ENCODE assay signal across 9 cellular contexts in the genomic region with DNA sequence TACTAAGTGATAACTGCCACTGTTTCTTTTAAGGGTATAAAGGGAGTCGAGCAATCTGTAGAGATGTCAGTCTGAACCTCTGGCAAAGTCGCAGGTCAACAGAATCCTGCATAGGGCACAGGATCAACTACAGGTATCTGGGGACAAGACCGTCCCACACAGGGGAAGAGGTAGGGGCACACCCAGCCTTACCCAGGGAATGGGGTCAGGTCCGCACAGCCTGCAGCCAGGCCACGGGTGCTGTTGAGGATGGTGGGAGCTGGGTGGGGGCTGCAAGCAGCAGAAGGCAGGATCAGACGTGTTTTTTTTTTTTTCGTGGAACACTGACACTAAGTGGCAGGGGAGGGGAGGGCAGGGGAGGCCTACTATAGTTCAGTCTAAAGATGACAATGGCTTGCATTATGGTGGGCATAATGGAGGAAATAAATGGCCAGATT. TPM values are rescaled to one million over a fixed set of nuclear protein-coding genes. Genes with fewer than 3 reads are reported as not detected.
DNase-seq lines count a peak whose midpoint lies in the region; ATAC-seq, FAIRE-seq and TF ChIP-seq lines count a peak whose summit lies in the region.
"Had no signal": no experiment of that assay in that cellular context is flagged by ENCODE, and none has a peak within 500 bp of the region (broad histone marks: within the 10 kb centered on the region; RNA-seq: fewer than 3 reads in every experiment).

No MANE protein-coding gene starts in this region.

- H3K36me3 ChIP-seq in NT2/D1 (ENCODE audit: insufficient read depth, insufficient read length, low read length) (peaks cover 30% of the 10 kb centered on the region), duodenal mucosa (ENCODE audit: control insufficient read depth in 1 of 2, insufficient read depth in 2 of 2, low read length in 2 of 2) (peaks cover 3 to 10% of the 10 kb centered on the region in 2 donors), pancreas (no peaks in the 10 kb centered on the region)

- no peak for FAIRE-seq in pancreas (lab: Jason Lieb, UNC)

- H3K4me1 ChIP-seq in NT2/D1 (ENCODE audit: insufficient read depth, insufficient read length) = peaks cover 13% of the 10 kb centered on the region
- H3K4me1 ChIP-seq in duodenal mucosa (ENCODE audit: control insufficient read depth in 1 of 2, insufficient read depth in 2 of 2, low read length in 2 of 2) = peaks cover 25 to 28% of the 10 kb centered on the region in 2 donors
- H3K4me1 ChIP-seq in pancreas = peaks cover 10 to 25% (median 18%) of the 10 kb centered on the region in 3 donors

- peak overlapping the region; percentile 72 for H3K27ac Mint-ChIP-seq in Calu3 (ENCODE audit: unreplicated experiment)

- H3K9me3 Mint-ChIP-seq in Calu3 (ENCODE audit: low read depth, unreplicated experiment) = peaks cover 5% of the 10 kb centered on the region

- intact Hi-C loops in Calu3 (cut with micrococcal nuclease; ENCODE audit: unreplicated experiment) = no loop called here
- intact Hi-C loops in pancreas (cut with DNase I) = no loop called here

- H3K4me3 ChIP-seq in NT2/D1 (ENCODE audit: insufficient read length, low read depth) = no peak overlapping the region
- H3K4me3 ChIP-seq in duodenal mucosa (ENCODE audit: low read depth in 1 of 2, low read length in 2 of 2) = peak overlapping the region; percentile 73 to 80
- H3K4me3 ChIP-seq in pancreas = peak overlapping the region in 2 of 4 donors; percentile 94 to 95

- H3K27me3 ChIP-seq in NT2/D1 (ENCODE audit: insufficient read depth, insufficient read length) (no peaks in the 10 kb centered on the region), duodenal mucosa (ENCODE audit: control insufficient read depth in 1 of 2, insufficient read depth in 2 of 2, low read length in 2 of 2) (no peaks in the 10 kb centered on the region), pancreas (no peaks in the 10 kb centered on the region)

- no TSS peak for BruUV-seq in Calu3 (replicated peaks; lab: Mats Ljungman, UMichigan)

- peaks cover 45% of the 10 kb centered on the region for H3K4me1 Mint-ChIP-seq in Calu3 (ENCODE audit: low read depth, unreplicated experiment)

- H3K27me3 Mint-ChIP-seq in Calu3 (ENCODE audit: unreplicated experiment) = no peaks in the 10 kb centered on the region

- H3K27ac ChIP-seq in duodenal mucosa (ENCODE audit: low read depth, low read length) = no peak overlapping the region
- peak overlapping the region in 2 of 4 donors; percentile 94 to 97 for H3K27ac ChIP-seq in pancreas

- CTCF ChIA-PET in Calu3 (lab: Charles Lee) = no interaction called here

- peak overlapping the region; percentile 67 for H3K4me3 Mint-ChIP-seq in Calu3 (ENCODE audit: low read depth, unreplicated experiment)

- ATAC-seq in pancreas (peak in 3 of 4 donors; percentile 6 to 10 (median 8)), HG03460 (IDR thresholded peaks at IDR 0.05; ENCODE audit: unreplicated experiment) (no peak)

- 35 to 41% methylated on average over 7 of the region's 7 CpGs for WGBS in pancreas, 2 donors

- H3K9me3 ChIP-seq in NT2/D1 (ENCODE audit: insufficient read depth, low read length) (peaks cover 14% of the 10 kb centered on the region; the same call in 1 of the 2 replicates), duodenal mucosa (ENCODE audit: control insufficient read depth in 1 of 2, low read length in 2 of 2) (no peaks in the 10 kb centered on the region), pancreas (no peaks in the 10 kb centered on the region)
- H3K9me3 ChIP-seq: mucosa of descending colon had no signal

- no peak for DNase-seq in Calu3
- DNase-seq in NT2/D1 (ENCODE audit: low read depth, low spot score) = no peak
- DNase-seq in pancreas = no peak
- DNase-seq in NCI-H1092 treated with DMSO at 0.1 percent for 48 hours (lab: John Stamatoyannopoulos, UW) = no peak
- DNase-seq in NCI-H226 = no peak
- no peak for DNase-seq in activated CD4-positive, alpha-beta T cell treated with anti-CD3 and anti-CD28 coated beads, Interleukin-2, amount 50 U/mL, for 48 hours

- H3K9ac ChIP-seq in NT2/D1 (ENCODE audit: insufficient read length, low read depth) (peak overlapping the region; percentile 69), duodenal mucosa (ENCODE audit: low read depth in 1 of 2, low read length in 2 of 2) (peak overlapping the region; percentile 56 to 66)

- peaks cover 43% of the 10 kb centered on the region for H3K36me3 Mint-ChIP-seq in Calu3 (ENCODE audit: insufficient read depth, unreplicated experiment)

- TF ChIP-seq CTCF in Calu3 (IDR thresholded peaks at IDR 0.05; ENCODE audit: unreplicated experiment) (no peak), pancreas (IDR thresholded peaks at IDR 0.05) (no peak)

RNA-seq across cellular contexts. Expression of gene HDLBP, which starts 41.9 kb away (rescaled TPM):
- total RNA-seq in Calu3 (2022) = 429 and 493 TPM in 2 replicates
- 100 to 1,000 TPM; 733 to 996 (median 775) TPM for total RNA-seq in pancreas
- polyA plus RNA-seq in pancreas = 100 to 1,000 TPM; 273 to 346 TPM

RNA-seq across cellular contexts. Expression of gene SEPTIN2, which starts 42.2 kb away (rescaled TPM):
- total RNA-seq in Calu3 (2022) (413 and 445 TPM in 2 replicates), pancreas (100 to 1,000 TPM; 149 to 245 (median 204) TPM)
- 100 to 1,000 TPM; 106 to 158 TPM for polyA plus RNA-seq in pancreas
